ENCODE assay signal across 34 cellular contexts in genomic region chr3:52185311-52185710, GRCh38. TPM values are rescaled to one million over a fixed set of nuclear protein-coding genes. Genes with fewer than 3 reads are reported as not detected.
"Had no signal": no experiment of that assay in that cellular context is flagged by ENCODE, and none has a peak within 500 bp of the region (broad histone marks: within the 10 kb centered on the region; RNA-seq: fewer than 3 reads in every experiment).

No MANE protein-coding gene starts in this region.

- H3K27ac Mint-ChIP-seq: activated B cell treated with CpG ODN at 0.5 μM for 24 hours; activated CD8-positive, alpha-beta T cell treated with anti-CD3 and anti-CD28 coated beads for 36 hours; activated naive CD4-positive, alpha-beta T cell treated with anti-CD3 and anti-CD28 coated beads, Interleukin-2, amount 50 U/mL, for 24 hours; activated naive CD8-positive, alpha-beta T cell treated with anti-CD3 and anti-CD28 coated beads, Interleukin-2, amount 10 ng/mL, durations not matched to agents 7 days and 5 days; activated T-cell treated with anti-CD3 and anti-CD28 coated beads, Interleukin-2, amount 50 U/mL, for 72 hours; activated T-helper 17 cell treated with anti-CD3 and anti-CD28 coated beads, Interleukin-2, amount 50 U/mL, for 72 hours had no signal

- H3K27me3 ChIP-seq: ascending aorta, breast epithelium had no signal

- ATAC-seq: activated CD8-positive, alpha-beta T cell treated with anti-CD3 and anti-CD28 coated beads for 36 hours; activated T-cell treated with anti-CD3 and anti-CD28 coated beads, Interleukin-2, amount 50 U/mL, for 72 hours; activated T-helper 17 cell treated with anti-CD3 and anti-CD28 coated beads, Interleukin-2, amount 50 U/mL, for 72 hours; Right ventricle myocardium inferior; SK-N-SH treated with all-trans-retinoic acid at 6 μM for 48 hours had no signal

- H3K4me1 Mint-ChIP-seq: activated naive CD4-positive, alpha-beta T cell treated with anti-CD3 and anti-CD28 coated beads, Interleukin-2, amount 50 U/mL, for 24 hours had no signal

- H3K4me3 ChIP-seq: ascending aorta, breast epithelium, PC-9 had no signal

- H3K27me3 Mint-ChIP-seq: activated B cell treated with CpG ODN at 0.5 μM for 24 hours; activated CD8-positive, alpha-beta T cell treated with anti-CD3 and anti-CD28 coated beads for 36 hours; activated naive CD4-positive, alpha-beta T cell treated with anti-CD3 and anti-CD28 coated beads, Interleukin-2, amount 50 U/mL, for 24 hours; activated T-helper 17 cell treated with anti-CD3 and anti-CD28 coated beads, Interleukin-2, amount 50 U/mL, for 72 hours had no signal

- H3K4me3 Mint-ChIP-seq: activated B cell treated with CpG ODN at 0.5 μM for 24 hours; activated CD8-positive, alpha-beta T cell treated with anti-CD3 and anti-CD28 coated beads for 36 hours; activated naive CD4-positive, alpha-beta T cell treated with anti-CD3 and anti-CD28 coated beads, Interleukin-2, amount 50 U/mL, for 24 hours; activated naive CD8-positive, alpha-beta T cell treated with anti-CD3 and anti-CD28 coated beads, Interleukin-2, amount 10 ng/mL, durations not matched to agents 7 days and 5 days; activated T-cell treated with anti-CD3 and anti-CD28 coated beads, Interleukin-2, amount 50 U/mL, for 72 hours; activated T-helper 17 cell treated with anti-CD3 and anti-CD28 coated beads, Interleukin-2, amount 50 U/mL, for 72 hours had no signal

- DNase-seq: activated B cell treated with CpG ODN at 0.5 μM for 24 hours; activated CD4-positive, alpha-beta T cell treated with anti-CD3 and anti-CD28 coated beads for 4 hours; activated CD4-positive, alpha-beta T cell treated with anti-CD3 and anti-CD28 coated beads, Interleukin-2, amount 50 U/mL, for 4 hours; activated CD4-positive, CD25-positive, alpha-beta regulatory T cell treated with anti-CD3 and anti-CD28 coated beads, Interleukin-2, amount 50 U/mL, for 72 hours; activated CD8-positive, alpha-beta T cell treated with anti-CD3 and anti-CD28 coated beads for 36 hours; activated effector memory CD4-positive, alpha-beta T cell treated with anti-CD3 and anti-CD28 coated beads, Interleukin-2, amount 50 U/mL, for 16 hours; activated naive CD4-positive, alpha-beta T cell treated with Interleukin-2 at 50 U/mL for 16 hours; activated naive CD8-positive, alpha-beta T cell treated with anti-CD3 and anti-CD28 coated beads, Interleukin-2, amount 10 ng/mL, durations not matched to agents 7 days and 5 days; activated T-cell treated with anti-CD3 and anti-CD28 coated beads, Interleukin-2, amount 50 U/mL, for 1 hour; activated T-cell treated with anti-CD3 and anti-CD28 coated beads, Interleukin-2, amount 50 U/mL, for 72 hours; amygdala; NCI-H1105; NCI-H1417 treated with DMSO at 0.1 percent for 48 hours; NCI-H187 treated with DMSO at 0.1 percent for 48 hours; NCI-H2081; NCI-H226; NCI-H446 treated with DMSO at 0.1 percent for 48 hours; NCI-H524; NCI-H748 treated with DMSO at 0.1 percent for 48 hours; NK-92 treated with Interleukin-12 subunit alpha and Interleukin-12 subunit beta, amount 100 ng/mL, for 24 hours; PC-9; T-helper 1 cell; T-helper 2 cell; T-helper 9 cell had no signal

- H3K36me3 ChIP-seq: ascending aorta, breast epithelium had no signal

- H3K4me2 ChIP-seq: PC-9 had no signal

- H3K9me3 ChIP-seq: ascending aorta, breast epithelium had no signal

- H3K36me3 Mint-ChIP-seq: activated naive CD4-positive, alpha-beta T cell treated with anti-CD3 and anti-CD28 coated beads, Interleukin-2, amount 50 U/mL, for 24 hours; activated naive CD8-positive, alpha-beta T cell treated with anti-CD3 and anti-CD28 coated beads, Interleukin-2, amount 10 ng/mL, durations not matched to agents 7 days and 5 days had no signal

- H3K9me3 Mint-ChIP-seq: activated B cell treated with CpG ODN at 0.5 μM for 24 hours; activated CD8-positive, alpha-beta T cell treated with anti-CD3 and anti-CD28 coated beads for 36 hours; activated naive CD4-positive, alpha-beta T cell treated with anti-CD3 and anti-CD28 coated beads, Interleukin-2, amount 50 U/mL, for 24 hours; activated naive CD8-positive, alpha-beta T cell treated with anti-CD3 and anti-CD28 coated beads, Interleukin-2, amount 10 ng/mL, durations not matched to agents 7 days and 5 days; activated T-cell treated with anti-CD3 and anti-CD28 coated beads, Interleukin-2, amount 50 U/mL, for 72 hours; activated T-helper 17 cell treated with anti-CD3 and anti-CD28 coated beads, Interleukin-2, amount 50 U/mL, for 72 hours had no signal

- H3K27ac ChIP-seq: ascending aorta, PC-9, RWPE1, VCaP had no signal

RNA-seq across cellular contexts. Expression of gene POC1A, which starts 31.1 kb away (rescaled TPM):
- total RNA-seq: ascending aorta had no signal

RNA-seq across cellular contexts. Expression of gene TLR9, which starts 40.1 kb away (rescaled TPM):
- total RNA-seq: ascending aorta, M059J, SK-MEL-5 had no signal
